ENCODE assay signal across 1 cellular context in genomic region chr1:8848663-8849386, GRCh38.
TF ChIP-seq lines count a peak whose summit lies in the region.

No MANE protein-coding gene starts in this region.

TF ChIP-seq in HepG2, 621 proteins besides CTCF, POLR2A, EP300 and RAD21 (continued from another document):
- TF ChIP-seq KLF15 (CRISPR knock-in tag; IDR thresholded peaks at IDR 0.05; ENCODE audit: borderline replicate concordance) (no peak), MXI1 (IDR thresholded peaks at IDR 0.05; ENCODE audit: borderline replicate concordance, low read depth, low read length) (peak; percentile 73; the same call in 1 of the 3 replicates), ZNF441 (CRISPR knock-in tag; IDR thresholded peaks at IDR 0.05; ENCODE audit: borderline replicate concordance) (no peak), ZNF460 (CRISPR knock-in tag; IDR thresholded peaks at IDR 0.05; ENCODE audit: borderline replicate concordance) (no peak; the same call in 1 of the 2 replicates), ATAD3A (CRISPR knock-in tag; IDR thresholded peaks at IDR 0.05) (no peak), SSRP1 (CRISPR knock-in tag; IDR thresholded peaks at IDR 0.05) (no peak), SAFB2 (CRISPR knock-in tag; IDR thresholded peaks at IDR 0.05; ENCODE audit: borderline replicate concordance, low read depth) (no peak), ZFX (CRISPR knock-in tag; IDR thresholded peaks at IDR 0.05; ENCODE audit: low read depth) (peak; percentile 61; the same call in 1 of the 2 replicates), ZNF263 (CRISPR knock-in tag; IDR thresholded peaks at IDR 0.05) (no peak), ZMYM3 (CRISPR knock-in tag; IDR thresholded peaks at IDR 0.05) (peak; percentile 48; the same call in 1 of the 2 replicates), SNRNP70 (IDR thresholded peaks at IDR 0.05; ENCODE audit: low read depth, low read length) (no peak), SP5 (CRISPR knock-in tag; IDR thresholded peaks at IDR 0.05; ENCODE audit: borderline replicate concordance, low read depth) (no peak), SIN3B (IDR thresholded peaks at IDR 0.05; ENCODE audit: low read length) (no peak), ZNF781 (CRISPR knock-in tag; IDR thresholded peaks at IDR 0.05; ENCODE audit: borderline replicate concordance, not compliant biosample characterization) (no peak), PRMT3 (CRISPR knock-in tag; IDR thresholded peaks at IDR 0.05; ENCODE audit: borderline replicate concordance, low read depth) (no peak), ZFYVE20 (CRISPR knock-in tag; IDR thresholded peaks at IDR 0.05; ENCODE audit: borderline replicate concordance, low read depth) (no peak), GLI4 (CRISPR knock-in tag; IDR thresholded peaks at IDR 0.05; ENCODE audit: borderline replicate concordance) (no peak), CBX5 (CRISPR knock-in tag; IDR thresholded peaks at IDR 0.05; ENCODE audit: borderline replicate concordance) (peak; percentile 94), ZNF143 (CRISPR knock-in tag; IDR thresholded peaks at IDR 0.05) (no peak), ZHX1 (CRISPR knock-in tag; IDR thresholded peaks at IDR 0.05; ENCODE audit: low read depth) (no peak), ZNF331 (CRISPR knock-in tag; IDR thresholded peaks at IDR 0.05) (peak; percentile 82; the same call in 1 of the 2 replicates), NFE2 (CRISPR knock-in tag; IDR thresholded peaks at IDR 0.05) (no peak), ARNTL (CRISPR knock-in tag; IDR thresholded peaks at IDR 0.05) (no peak), ZNF574 (CRISPR knock-in tag; IDR thresholded peaks at IDR 0.05) (peak; percentile 60), KDM6A (CRISPR knock-in tag; IDR thresholded peaks at IDR 0.05; ENCODE audit: low read depth) (0 out of 2 replicates have a peak, but pooled peaks have one; percentile 18), ZGPAT (CRISPR knock-in tag; IDR thresholded peaks at IDR 0.05) (peak; percentile 78), ZNF3 (CRISPR knock-in tag; IDR thresholded peaks at IDR 0.05) (no peak), FOSL2 (CRISPR knock-in tag; IDR thresholded peaks at IDR 0.05) (peak; percentile 65), STAT6 (CRISPR knock-in tag; IDR thresholded peaks at IDR 0.05; ENCODE audit: borderline replicate concordance) (no peak), KLF6 (CRISPR knock-in tag; IDR thresholded peaks at IDR 0.05) (no peak), THYN1 (CRISPR knock-in tag; IDR thresholded peaks at IDR 0.05; ENCODE audit: borderline replicate concordance, low read depth) (no peak), ZNF44 (CRISPR knock-in tag; IDR thresholded peaks at IDR 0.05) (no peak), CREB1 (IDR thresholded peaks at IDR 0.05) (no peak), CREB1 (CRISPR knock-in tag; IDR thresholded peaks at IDR 0.05) (peak; percentile 57), MAFG (CRISPR knock-in tag; IDR thresholded peaks at IDR 0.05) (no peak), ZNF772 (CRISPR knock-in tag; IDR thresholded peaks at IDR 0.05) (0 out of 2 replicates have a peak, but pooled peaks have one; percentile 25)
